ENCODE assay signal across 10 cellular contexts in genomic region chr7:130996205-130996840, GRCh38.
A peak's percentile ranks its signal among the peaks of the same experiment; 100 is the strongest.
DNase-seq lines count a peak whose midpoint lies in the region; ATAC-seq and TF ChIP-seq lines count a peak whose summit lies in the region.
"Had no signal": no experiment of that assay in that cellular context is flagged by ENCODE, and none has a peak within 500 bp of the region (broad histone marks: within the 10 kb centered on the region; RNA-seq: fewer than 3 reads in every experiment).

No MANE protein-coding gene starts in this region.

- no peak for DNase-seq in HFFc6
- DNase-seq in activated T-helper 2 cell treated with anti-CD3 and anti-CD28 coated beads, Interferon-gamma antibody, Interleukin-2, Interleukin-4, amounts not matched to agents 10 μg/mL and 5 μg/mL and 100 μg/mL, durations not matched to agents 14 hours and 24 hours and 36 hours (ENCODE audit: low spot score) = no peak
- DNase-seq in hepatocyte (ENCODE audit: low spot score) = no peak
- DNase-seq in stimulated activated effector memory CD8-positive, alpha-beta T cell treated with anti-CD3 and anti-CD28 coated beads, Interleukin-12 subunit alpha, Interleukin-12 subunit beta, amount 100 ng/mL, for 72 hours (ENCODE audit: low spot score in 2 of 2) = no peak
- DNase-seq in AG08395 (ENCODE audit: low spot score) = no peak
- DNase-seq in NCI-H128 (lab: John Stamatoyannopoulos, UW; ENCODE audit: unreplicated experiment) = no peak
- DNase-seq: cortex of kidney, mesendoderm had no signal

- peak; percentile 23; the same call in 1 of the 2 replicates for TF ChIP-seq CTCF in HFFc6 (IDR thresholded peaks at IDR 0.05)
- no peak for TF ChIP-seq CTCF in hepatocyte (IDR thresholded peaks at IDR 0.05; ENCODE audit: poor library complexity)

- peaks cover 63% of the 10 kb centered on the region for H3K4me1 Mint-ChIP-seq in HFFc6 (ENCODE audit: low read depth)
- H3K4me1 Mint-ChIP-seq in activated T-helper 2 cell treated with anti-CD3 and anti-CD28 coated beads, Interferon-gamma antibody, Interleukin-2, Interleukin-4, amounts not matched to agents 10 μg/mL and 5 μg/mL and 100 μg/mL, durations not matched to agents 14 hours and 24 hours and 36 hours (ENCODE audit: low read depth) = peaks cover 64% of the 10 kb centered on the region
- peaks cover 65% of the 10 kb centered on the region for H3K4me1 Mint-ChIP-seq in stimulated activated effector memory CD8-positive, alpha-beta T cell treated with anti-CD3 and anti-CD28 coated beads, Interleukin-12 subunit alpha, Interleukin-12 subunit beta, amount 100 ng/mL, for 72 hours

- no peaks in the 10 kb centered on the region for H3K9me3 Mint-ChIP-seq in HFFc6
- H3K9me3 Mint-ChIP-seq in activated T-helper 2 cell treated with anti-CD3 and anti-CD28 coated beads, Interferon-gamma antibody, Interleukin-2, Interleukin-4, amounts not matched to agents 10 μg/mL and 5 μg/mL and 100 μg/mL, durations not matched to agents 14 hours and 24 hours and 36 hours = no peaks in the 10 kb centered on the region
- no peaks in the 10 kb centered on the region for H3K9me3 Mint-ChIP-seq in stimulated activated effector memory CD8-positive, alpha-beta T cell treated with anti-CD3 and anti-CD28 coated beads, Interleukin-12 subunit alpha, Interleukin-12 subunit beta, amount 100 ng/mL, for 72 hours

- H3K4me3 ChIP-seq in hepatocyte = no peak overlapping the region

- H3K27ac ChIP-seq in hepatocyte = peak overlapping the region; percentile 81

- no peak overlapping the region for H2AFZ ChIP-seq in hepatocyte

- no peaks in the 10 kb centered on the region for H3K27me3 ChIP-seq in hepatocyte

- H3K36me3 Mint-ChIP-seq in HFFc6 (ENCODE audit: low read depth) = peaks cover 33% of the 10 kb centered on the region
- H3K36me3 Mint-ChIP-seq in activated T-helper 2 cell treated with anti-CD3 and anti-CD28 coated beads, Interferon-gamma antibody, Interleukin-2, Interleukin-4, amounts not matched to agents 10 μg/mL and 5 μg/mL and 100 μg/mL, durations not matched to agents 14 hours and 24 hours and 36 hours (ENCODE audit: low read depth) = peaks cover 31% of the 10 kb centered on the region
- peaks cover 50% of the 10 kb centered on the region for H3K36me3 Mint-ChIP-seq in stimulated activated effector memory CD8-positive, alpha-beta T cell treated with anti-CD3 and anti-CD28 coated beads, Interleukin-12 subunit alpha, Interleukin-12 subunit beta, amount 100 ng/mL, for 72 hours

- no peaks in the 10 kb centered on the region for H3K79me2 ChIP-seq in hepatocyte

- peaks cover 31% of the 10 kb centered on the region for H3K4me1 ChIP-seq in hepatocyte (ENCODE audit: insufficient read depth)

- H3K4me2 ChIP-seq in hepatocyte = peak overlapping the region; percentile 62

- peak overlapping the region; percentile 82 for H3K27ac Mint-ChIP-seq in HFFc6
- H3K27ac Mint-ChIP-seq in activated T-helper 2 cell treated with anti-CD3 and anti-CD28 coated beads, Interferon-gamma antibody, Interleukin-2, Interleukin-4, amounts not matched to agents 10 μg/mL and 5 μg/mL and 100 μg/mL, durations not matched to agents 14 hours and 24 hours and 36 hours = peak overlapping the region; percentile 90
- peak overlapping the region; percentile 91 for H3K27ac Mint-ChIP-seq in stimulated activated effector memory CD8-positive, alpha-beta T cell treated with anti-CD3 and anti-CD28 coated beads, Interleukin-12 subunit alpha, Interleukin-12 subunit beta, amount 100 ng/mL, for 72 hours

- intact Hi-C loops in activated T-helper 2 cell treated with anti-CD3 and anti-CD28 coated beads, Interferon-gamma antibody, Interleukin-2, Interleukin-4, amounts not matched to agents 10 μg/mL and 5 μg/mL and 100 μg/mL, durations not matched to agents 14 hours and 24 hours and 36 hours (cut with micrococcal nuclease) = loop anchor here (1.0 kb wide), 1 partner anchor 11 kb away; no protein-coding TSS in a partner anchor

- H3K36me3 ChIP-seq in hepatocyte (replicated peaks; ENCODE audit: insufficient read depth, low read depth) = no peaks in the 10 kb centered on the region

- no peak for ATAC-seq in stimulated activated effector memory CD8-positive, alpha-beta T cell treated with anti-CD3 and anti-CD28 coated beads, Interleukin-12 subunit alpha, Interleukin-12 subunit beta, amount 100 ng/mL, for 72 hours
- no peak for ATAC-seq in HG02852 (IDR thresholded peaks at IDR 0.05; ENCODE audit: unreplicated experiment)
- no peak for ATAC-seq in HG03159 (IDR thresholded peaks at IDR 0.05; ENCODE audit: unreplicated experiment)

- H3K4me3 Mint-ChIP-seq in HFFc6 = peak overlapping the region; percentile 70
- peak overlapping the region; percentile 66 for H3K4me3 Mint-ChIP-seq in activated T-helper 2 cell treated with anti-CD3 and anti-CD28 coated beads, Interferon-gamma antibody, Interleukin-2, Interleukin-4, amounts not matched to agents 10 μg/mL and 5 μg/mL and 100 μg/mL, durations not matched to agents 14 hours and 24 hours and 36 hours (ENCODE audit: low read depth)
- peak overlapping the region; percentile 61 for H3K4me3 Mint-ChIP-seq in stimulated activated effector memory CD8-positive, alpha-beta T cell treated with anti-CD3 and anti-CD28 coated beads, Interleukin-12 subunit alpha, Interleukin-12 subunit beta, amount 100 ng/mL, for 72 hours

- WGBS in hepatocyte (ENCODE audit: low lambda C conversion rate, missing lambda C conversion rate) = 31% methylated on average over 5 of the region's 5 CpGs

- H3K9me2 ChIP-seq in hepatocyte (replicated peaks; ENCODE audit: insufficient read depth) = no peaks in the 10 kb centered on the region

- H3K9me3 ChIP-seq in hepatocyte (ENCODE audit: low read depth) = no peaks in the 10 kb centered on the region

- peaks cover 8% of the 10 kb centered on the region for H3K27me3 Mint-ChIP-seq in HFFc6 (ENCODE audit: insufficient read depth)
- no peaks in the 10 kb centered on the region for H3K27me3 Mint-ChIP-seq in activated T-helper 2 cell treated with anti-CD3 and anti-CD28 coated beads, Interferon-gamma antibody, Interleukin-2, Interleukin-4, amounts not matched to agents 10 μg/mL and 5 μg/mL and 100 μg/mL, durations not matched to agents 14 hours and 24 hours and 36 hours (ENCODE audit: low read depth)

- H4K20me1 ChIP-seq in hepatocyte (ENCODE audit: insufficient read depth, poor library complexity, severe bottlenecking) = no peaks in the 10 kb centered on the region
